9 cellular contexts compared by ENCODE assay signal in genomic region chr6:7911345-7911725, GRCh38. TPM values are rescaled to one million over a fixed set of nuclear protein-coding genes. Genes with fewer than 3 reads are reported as not detected.
A peak's percentile ranks its signal among the peaks of the same experiment; 100 is the strongest.
DNase-seq lines count a peak whose midpoint lies in the region; ATAC-seq, FAIRE-seq and TF ChIP-seq lines count a peak whose summit lies in the region.
"Had no signal": no experiment of that assay in that cellular context is flagged by ENCODE, and none has a peak within 500 bp of the region (broad histone marks: within the 10 kb centered on the region; RNA-seq: fewer than 3 reads in every experiment).

No MANE protein-coding gene starts in this region.

- H3K4me3 Mint-ChIP-seq in stimulated activated memory B cell treated with anti-CD40 and anti-IgM and Interleukin-4, amounts not matched to agents 10 μg/mL and 1 μg/mL and 100 μg/mL, for 72 hours: no peak overlapping the region

- peaks cover 26% of the 10 kb centered on the region for H3K4me1 Mint-ChIP-seq in stimulated activated memory B cell treated with anti-CD40 and anti-IgM and Interleukin-4, amounts not matched to agents 10 μg/mL and 1 μg/mL and 100 μg/mL, for 72 hours

- POLR2A ChIA-PET in endothelial cell of umbilical vein (lab: Charles Lee): interaction anchor here (0.6 to 1.1 kb wide), 2 partner anchors 86 to 186 kb away, joined by 3 to 4 read pairs; partner anchors contain the start of gene BMP6

- peaks cover 40% of the 10 kb centered on the region for H3K79me2 ChIP-seq in endothelial cell of umbilical vein (ENCODE audit: control insufficient read depth, insufficient read depth, low read length)
- H3K79me2 ChIP-seq in parathyroid adenoma: peaks cover 6% of the 10 kb centered on the region

- no peak for TF ChIP-seq POLR2A in endothelial cell of umbilical vein (IDR thresholded peaks at IDR 0.05; ENCODE audit: low read depth, low read length)

- no peak for ATAC-seq in stimulated activated memory B cell treated with anti-CD40 and anti-IgM and Interleukin-4, amounts not matched to agents 10 μg/mL and 1 μg/mL and 100 μg/mL, for 72 hours

- DNase-seq in GM06990 (ENCODE audit: extremely low read depth, insufficient read length) (no peak), NCI-H748 treated with DMSO at 0.1 percent for 48 hours (lab: John Stamatoyannopoulos, UW) (peak; percentile 13), endothelial cell of umbilical vein (ENCODE audit: low read depth, low spot score) (no peak), DMS153 (lab: John Stamatoyannopoulos, UW) (no peak), Kasumi-1 (lab: John Stamatoyannopoulos, UW) (no peak)
- DNase-seq in stimulated activated CD4-positive, alpha-beta T cell treated with anti-CD3 and anti-CD28 coated beads, Interleukin-2, amount 100 ng/mL, for 48 hours: no peak

- CTCF ChIA-PET in endothelial cell of umbilical vein (lab: Charles Lee): interaction anchor here (1.4 to 1.6 kb wide), 3 partner anchors 29 to 95 kb away, joined by 3 to 14 read pairs (median 7); no protein-coding TSS in a partner anchor

- no peak overlapping the region for H3K27ac Mint-ChIP-seq in stimulated activated memory B cell treated with anti-CD40 and anti-IgM and Interleukin-4, amounts not matched to agents 10 μg/mL and 1 μg/mL and 100 μg/mL, for 72 hours

- no peaks in the 10 kb centered on the region for H4K20me1 ChIP-seq in endothelial cell of umbilical vein (replicated peaks; ENCODE audit: control insufficient read depth, extremely low read depth, insufficient read depth, low read length)

- H3K4me3 ChIP-seq in GM06990 (replicated peaks; ENCODE audit: low read depth, low read length) (peak overlapping the region; percentile 75), endothelial cell of umbilical vein (replicated peaks in 1 of 3; ENCODE audit: insufficient read depth in 1 of 3, low read depth in 1 of 3, low read length in 3 of 3) (peak overlapping the region in 2 of 3 experiments; percentile 30 to 35), parathyroid adenoma (ENCODE audit: low read depth, low read length) (peak overlapping the region; percentile 69)

- no peaks in the 10 kb centered on the region for H3K9me3 ChIP-seq in endothelial cell of umbilical vein (replicated peaks; ENCODE audit: control insufficient read depth, insufficient read depth, low read length)
- no peaks in the 10 kb centered on the region for H3K9me3 ChIP-seq in parathyroid adenoma (ENCODE audit: control insufficient read depth, low read length)

- no peaks in the 10 kb centered on the region for H3K9me3 Mint-ChIP-seq in stimulated activated memory B cell treated with anti-CD40 and anti-IgM and Interleukin-4, amounts not matched to agents 10 μg/mL and 1 μg/mL and 100 μg/mL, for 72 hours
- H3K9me3 Mint-ChIP-seq: stimulated activated naive CD8-positive, alpha-beta T cell treated with anti-CD3 and anti-CD28 coated beads, Interleukin-15, amount 100 ng/mL, for 72 hours had no signal

- H3K4me2 ChIP-seq in endothelial cell of umbilical vein (ENCODE audit: insufficient read depth, low read length) (peak overlapping the region; percentile 68), parathyroid adenoma (ENCODE audit: low read length) (peak overlapping the region; percentile 92)

- FAIRE-seq in endothelial cell of umbilical vein (lab: Jason Lieb, UNC): no peak

- BruUV-seq in endothelial cell of umbilical vein (replicated peaks; lab: Mats Ljungman, UMichigan): no TSS peak

- no peaks in the 10 kb centered on the region for H3K9me1 ChIP-seq in endothelial cell of umbilical vein (replicated peaks; ENCODE audit: control insufficient read depth, extremely low read depth, insufficient read depth, low read length)

- H3K36me3 ChIP-seq in GM06990 (ENCODE audit: control insufficient read depth, insufficient read depth, low read length) (peaks cover 4% of the 10 kb centered on the region), endothelial cell of umbilical vein (ENCODE audit: control insufficient read depth in 2 of 2, extremely low read depth in 1 of 2, insufficient read depth in 2 of 2, low read length in 2 of 2) (peaks cover 11 to 16% of the 10 kb centered on the region in 2 experiments), parathyroid adenoma (ENCODE audit: control insufficient read depth, insufficient read depth, low read length) (no peaks in the 10 kb centered on the region)

- intact Hi-C loops in endothelial cell of umbilical vein (cut with micrococcal nuclease): loop anchor here (2.0 kb wide), 2 partner anchors 43 to 147 kb away; no protein-coding TSS in a partner anchor

- H3K4me1 ChIP-seq in endothelial cell of umbilical vein (ENCODE audit: control insufficient read depth, extremely low read depth, insufficient read depth, low read length): peaks cover 40% of the 10 kb centered on the region
- H3K4me1 ChIP-seq in parathyroid adenoma: peaks cover 13% of the 10 kb centered on the region

- H2AFZ ChIP-seq in endothelial cell of umbilical vein (ENCODE audit: low read depth, low read length) (no peak overlapping the region), parathyroid adenoma (peak overlapping the region; percentile 98)

- no peaks in the 10 kb centered on the region for H3K36me3 Mint-ChIP-seq in stimulated activated memory B cell treated with anti-CD40 and anti-IgM and Interleukin-4, amounts not matched to agents 10 μg/mL and 1 μg/mL and 100 μg/mL, for 72 hours

- TF ChIP-seq CTCF in GM06990 (IDR thresholded peaks at IDR 0.05; ENCODE audit: insufficient read depth, low read length, poor library complexity, severe bottlenecking): no peak
- TF ChIP-seq CTCF in endothelial cell of umbilical vein (IDR thresholded peaks at IDR 0.05; ENCODE audit: extremely low read depth in 1 of 2, insufficient read depth in 1 of 2, low read depth in 1 of 2, low read length in 2 of 2): no peak
- TF ChIP-seq CTCF in parathyroid adenoma (IDR thresholded peaks at IDR 0.05): no peak

- H3K27me3 Mint-ChIP-seq in stimulated activated memory B cell treated with anti-CD40 and anti-IgM and Interleukin-4, amounts not matched to agents 10 μg/mL and 1 μg/mL and 100 μg/mL, for 72 hours: no peaks in the 10 kb centered on the region
- H3K27me3 Mint-ChIP-seq: stimulated activated naive CD8-positive, alpha-beta T cell treated with anti-CD3 and anti-CD28 coated beads, Interleukin-15, amount 100 ng/mL, for 72 hours had no signal

- H3K9ac ChIP-seq in endothelial cell of umbilical vein (replicated peaks; ENCODE audit: extremely low read depth, insufficient read depth, low read length) (peak overlapping the region; percentile 81), parathyroid adenoma (no peak overlapping the region)

- dilution Hi-C loops in endothelial cell of umbilical vein (cut with MboI; ENCODE audit: extremely low pct_ligation_motif_present, low sequenced_read_pairs): no loop called here

- H3K27ac ChIP-seq in endothelial cell of umbilical vein (ENCODE audit: insufficient read depth, low read depth, low read length) (peak overlapping the region; percentile 82), parathyroid adenoma (peak overlapping the region; percentile 60)

- H3K27me3 ChIP-seq in GM06990 (replicated peaks; ENCODE audit: control insufficient read depth, insufficient read depth, low read length) (no peaks in the 10 kb centered on the region), endothelial cell of umbilical vein (ENCODE audit: control insufficient read depth in 2 of 2, insufficient read depth in 2 of 2, low read length in 2 of 2) (no peaks in the 10 kb centered on the region), parathyroid adenoma (ENCODE audit: control insufficient read depth, insufficient read depth, low read length) (no peaks in the 10 kb centered on the region)

TF ChIP-seq in endothelial cell of umbilical vein, 7 proteins besides CTCF, POLR2A, EP300 and RAD21:
- TF ChIP-seq POLR2AphosphoS5 (IDR thresholded peaks at IDR 0.05; ENCODE audit: insufficient read depth, low read depth, low read length) (no peak), MAX (IDR thresholded peaks at IDR 0.05; ENCODE audit: insufficient read depth, insufficient read length) (no peak), EZH2 (IDR thresholded peaks at IDR 0.05; ENCODE audit: borderline replicate concordance, low read depth, low read length, severe bottlenecking) (no peak), FOS (IDR thresholded peaks at IDR 0.05; ENCODE audit: borderline replicate concordance, insufficient read depth, low read length) (no peak), GATA2 (IDR thresholded peaks at IDR 0.05; ENCODE audit: insufficient read depth, insufficient read length, low read depth, low read length) (no peak), JUN (IDR thresholded peaks at IDR 0.05; ENCODE audit: borderline replicate concordance, insufficient read depth, insufficient read length, low read depth) (no peak), MYC (IDR thresholded peaks at IDR 0.05; ENCODE audit: low read depth, low read length) (no peak)

RNA-seq across cellular contexts. Expression of gene TXNDC5, which starts 0.7 kb away (rescaled TPM):
- 1,581 and 1,665 TPM in 2 replicates for total RNA-seq in endothelial cell of umbilical vein
- polyA plus RNA-seq in endothelial cell of umbilical vein: 2,566 and 2,629 TPM in 2 replicates
- 2,247 and 2,322 TPM in 2 replicates for polyA plus RNA-seq in endothelial cell of umbilical vein (2011; cell fraction: cytosol; rRNA removed)
- polyA plus RNA-seq in endothelial cell of umbilical vein (2011; cell fraction: nucleus; rRNA removed): 1,597 and 1,745 TPM in 2 replicates
- 1,989 and 2,618 TPM in 2 replicates for polyA plus RNA-seq in endothelial cell of umbilical vein (2012)
- 2,443 and 2,887 TPM in 2 replicates for polyA minus RNA-seq in endothelial cell of umbilical vein
- polyA minus RNA-seq in endothelial cell of umbilical vein (2011; cell fraction: cytosol; rRNA and poly(A)+ RNA removed): 46.0 TPM
- 638 and 706 TPM in 2 replicates for polyA minus RNA-seq in endothelial cell of umbilical vein (2011; cell fraction: nucleus; rRNA and poly(A)+ RNA removed)
